Comparison of ENCODE assay signal across 24 cellular contexts in genomic region chr21:44523567-44524181, GRCh38. TPM values are rescaled to one million over a fixed set of nuclear protein-coding genes. Genes with fewer than 3 reads are reported as not detected.
"Had no signal": no experiment of that assay in that cellular context is flagged by ENCODE, and none has a peak within 500 bp of the region (broad histone marks: within the 10 kb centered on the region; RNA-seq: fewer than 3 reads in every experiment).

No MANE protein-coding gene starts in this region.

- H3K9me3 ChIP-seq: adrenal gland, body of pancreas, Peyer's patch had no signal

- H3K27ac ChIP-seq: adrenal gland, body of pancreas, KMS-11, Peyer's patch had no signal

- H3K4me3 ChIP-seq: adrenal gland, body of pancreas, Peyer's patch had no signal

- H3K36me3 ChIP-seq: adrenal gland, Peyer's patch had no signal

- H3K9ac ChIP-seq: KMS-11 had no signal

- H3K4me1 ChIP-seq: adrenal gland, body of pancreas, Peyer's patch had no signal

- DNase-seq: activated CD4-positive, alpha-beta T cell treated with anti-CD3 and anti-CD28 coated beads for 4 hours; activated CD8-positive, alpha-beta memory T cell treated with anti-CD3 and anti-CD28 coated beads, Interleukin-2, amount 50 U/mL, for 48 hours; activated CD8-positive, alpha-beta T cell treated with anti-CD3 and anti-CD28 coated beads for 36 hours; activated gamma-delta T cell; activated naive CD4-positive, alpha-beta T cell treated with anti-CD3 and anti-CD28 coated beads for 36 hours; activated naive CD8-positive, alpha-beta T cell treated with anti-CD3 and anti-CD28 coated beads, Interleukin-2, amount 10 ng/mL, durations not matched to agents 7 days and 5 days; activated T-cell treated with anti-CD3 and anti-CD28 coated beads, Interleukin-2, amount 50 U/mL, for 1 hour; aorta; NCI-H1092; NCI-H1417; NCI-H1694; NCI-H2029; NCI-H2107; NCI-H510A treated with DMSO at 0.1 percent for 48 hours; NCI-H69; NK-92 treated with Interleukin-12 subunit alpha and Interleukin-12 subunit beta, amount 100 ng/mL, for 24 hours; OCI-M1; Peyer's patch; SHP77 treated with DMSO at 0.1 percent for 48 hours had no signal

- H3K27me3 ChIP-seq: adrenal gland, body of pancreas, Peyer's patch had no signal

- ATAC-seq: activated CD8-positive, alpha-beta T cell treated with anti-CD3 and anti-CD28 coated beads for 36 hours; body of pancreas had no signal

- H3K4me2 ChIP-seq: KMS-11 had no signal

RNA-seq across cellular contexts. Expression of gene KRTAP10-1, which starts 16.3 kb away (rescaled TPM):
- total RNA-seq: activated CD8-positive, alpha-beta T cell treated with anti-CD3 and anti-CD28 coated beads for 36 hours; activated naive CD4-positive, alpha-beta T cell treated with anti-CD3 and anti-CD28 coated beads for 36 hours; activated naive CD8-positive, alpha-beta T cell treated with anti-CD3 and anti-CD28 coated beads, Interleukin-2, amount 10 ng/mL, durations not matched to agents 7 days and 5 days; adrenal gland; aorta; body of pancreas; MCF 10A; Peyer's patch; SK-MEL-5 had no signal

RNA-seq across cellular contexts. Expression of gene KRTAP10-2, which starts 27.6 kb away (rescaled TPM):
- total RNA-seq: activated CD8-positive, alpha-beta T cell treated with anti-CD3 and anti-CD28 coated beads for 36 hours; activated naive CD4-positive, alpha-beta T cell treated with anti-CD3 and anti-CD28 coated beads for 36 hours; activated naive CD8-positive, alpha-beta T cell treated with anti-CD3 and anti-CD28 coated beads, Interleukin-2, amount 10 ng/mL, durations not matched to agents 7 days and 5 days; adrenal gland; aorta; body of pancreas; MCF 10A; Peyer's patch; SK-MEL-5 had no signal

RNA-seq across cellular contexts. Expression of gene KRTAP10-3, which starts 34.9 kb away (rescaled TPM):
- total RNA-seq: activated CD8-positive, alpha-beta T cell treated with anti-CD3 and anti-CD28 coated beads for 36 hours; activated naive CD4-positive, alpha-beta T cell treated with anti-CD3 and anti-CD28 coated beads for 36 hours; activated naive CD8-positive, alpha-beta T cell treated with anti-CD3 and anti-CD28 coated beads, Interleukin-2, amount 10 ng/mL, durations not matched to agents 7 days and 5 days; adrenal gland; aorta; body of pancreas; MCF 10A; Peyer's patch; SK-MEL-5 had no signal

RNA-seq across cellular contexts. Expression of gene KRTAP10-4, which starts 49.9 kb away (rescaled TPM):
- total RNA-seq: activated CD8-positive, alpha-beta T cell treated with anti-CD3 and anti-CD28 coated beads for 36 hours; activated naive CD4-positive, alpha-beta T cell treated with anti-CD3 and anti-CD28 coated beads for 36 hours; activated naive CD8-positive, alpha-beta T cell treated with anti-CD3 and anti-CD28 coated beads, Interleukin-2, amount 10 ng/mL, durations not matched to agents 7 days and 5 days; adrenal gland; aorta; body of pancreas; MCF 10A; Peyer's patch; SK-MEL-5 had no signal

RNA-seq across cellular contexts. Expression of gene KRTAP10-5, which starts 56.7 kb away (rescaled TPM):
- total RNA-seq: activated CD8-positive, alpha-beta T cell treated with anti-CD3 and anti-CD28 coated beads for 36 hours; activated naive CD4-positive, alpha-beta T cell treated with anti-CD3 and anti-CD28 coated beads for 36 hours; activated naive CD8-positive, alpha-beta T cell treated with anti-CD3 and anti-CD28 coated beads, Interleukin-2, amount 10 ng/mL, durations not matched to agents 7 days and 5 days; adrenal gland; aorta; body of pancreas; MCF 10A; Peyer's patch; SK-MEL-5 had no signal
